ENCODE assay signal across 15 cellular contexts in genomic region chr5:67092447-67093023, GRCh38.
DNase-seq lines count a peak whose midpoint lies in the region; ATAC-seq, FAIRE-seq and TF ChIP-seq lines count a peak whose summit lies in the region.
"Had no signal": no experiment of that assay in that cellular context is flagged by ENCODE, and none has a peak within 500 bp of the region (broad histone marks: within the 10 kb centered on the region; RNA-seq: fewer than 3 reads in every experiment).

No MANE protein-coding gene starts in this region.

- H3K18ac ChIP-seq in IMR-90 (ENCODE audit: low read depth, low read length): peak overlapping the region; percentile 65

- H3K56ac ChIP-seq in IMR-90 (ENCODE audit: extremely low read depth, insufficient read depth, low read length): no peak overlapping the region

- peak overlapping the region; percentile 31 for H2BK120ac ChIP-seq in IMR-90 (ENCODE audit: low read depth, low read length)

- dilution Hi-C loops in IMR-90 (cut with HindIII; ENCODE audit: low sequenced_read_pairs, unreplicated experiment): no loop called here

- in situ Hi-C loops in IMR-90 (cut with MboI; ENCODE audit: low sequenced_read_pairs): no loop called here

- peak overlapping the region; percentile 14; the same call in 1 of the 2 replicates for H3K23ac ChIP-seq in IMR-90 (ENCODE audit: low read depth, low read length)

- intact Hi-C loops in IMR-90 (cut with micrococcal nuclease): no loop called here

- no peak overlapping the region for H2AK5ac ChIP-seq in IMR-90 (ENCODE audit: low read depth, low read length)

- peaks cover 12% of the 10 kb centered on the region for H3K9me1 ChIP-seq in IMR-90 (ENCODE audit: insufficient read depth, low read length)

- H3K4me3 ChIP-seq in IMR-90 (ENCODE audit: insufficient read depth, low read depth, low read length) (no peak overlapping the region), bronchial epithelial cell (ENCODE audit: low read depth, low read length) (no peak overlapping the region), skeletal muscle tissue (ENCODE audit: low read length in 3 of 3) (peak overlapping the region in 2 of 3 donors; percentile 22 to 24), MG63 (no peak overlapping the region)
- H3K4me3 ChIP-seq: hepatocyte, K562 had no signal

- H4K8ac ChIP-seq in IMR-90 (ENCODE audit: low read depth in 2 of 2, low read length in 2 of 2): peak overlapping the region; percentile 16 to 70; a peak in 2 of 4 replicates

- H2AK9ac ChIP-seq in IMR-90 (replicated peaks; ENCODE audit: low read depth, low read length, poor library complexity): no peak overlapping the region

- POLR2A ChIA-PET in IMR-90 (lab: Charles Lee; ENCODE audit: unreplicated experiment): no interaction called here

- no peak overlapping the region for H3K27ac ChIP-seq in IMR-90 (ENCODE audit: insufficient read depth, low read length)
- H3K27ac ChIP-seq in skeletal muscle tissue (ENCODE audit: low read depth, low read length): peak overlapping the region; percentile 71
- H3K27ac ChIP-seq: hepatocyte had no signal

- H3K9ac ChIP-seq in IMR-90 (ENCODE audit: low read depth, low read length) (no peak overlapping the region; the same call in 1 of the 2 replicates), skeletal muscle tissue (ENCODE audit: low read depth in 1 of 3, low read length in 3 of 3) (peak overlapping the region in 2 of 3 donors; percentile 6 to 34)

- no peaks in the 10 kb centered on the region for H3K27me3 ChIP-seq in IMR-90 (ENCODE audit: control insufficient read depth, insufficient read depth, low read length)
- no peaks in the 10 kb centered on the region for H3K27me3 ChIP-seq in bronchial epithelial cell (ENCODE audit: control insufficient read depth, insufficient read depth, low read length)
- H3K27me3 ChIP-seq in skeletal muscle tissue (ENCODE audit: control insufficient read depth in 3 of 3, insufficient read depth in 3 of 3, low read length in 3 of 3): no peaks in the 10 kb centered on the region
- no peaks in the 10 kb centered on the region for H3K27me3 ChIP-seq in MG63
- H3K27me3 ChIP-seq: hepatocyte had no signal

- peaks cover 3% of the 10 kb centered on the region; the same call in 1 of the 2 replicates for H3K36me3 ChIP-seq in IMR-90 (ENCODE audit: control insufficient read depth, insufficient read depth, low read length)
- peaks cover 7% of the 10 kb centered on the region for H3K36me3 ChIP-seq in bronchial epithelial cell (ENCODE audit: control insufficient read depth, insufficient read depth, low read length)
- peaks cover 0 to 5% (median 3%) of the 10 kb centered on the region in 3 donors for H3K36me3 ChIP-seq in skeletal muscle tissue (ENCODE audit: control insufficient read depth in 3 of 3, insufficient read depth in 3 of 3, low read length in 3 of 3)
- H3K36me3 ChIP-seq in MG63: no peaks in the 10 kb centered on the region

- H4K20me1 ChIP-seq in IMR-90 (ENCODE audit: insufficient read depth, low read length): no peaks in the 10 kb centered on the region

- H3K4me2 ChIP-seq in IMR-90 (ENCODE audit: low read depth, low read length): peak overlapping the region; percentile 90; the same call in 1 of the 2 replicates
- H3K4me2 ChIP-seq: hepatocyte had no signal

- no peak overlapping the region for H2AFZ ChIP-seq in IMR-90 (replicated peaks; ENCODE audit: low read length, poor library complexity)
- H2AFZ ChIP-seq: hepatocyte had no signal

- no peak for TF ChIP-seq RAD21 in IMR-90 (IDR thresholded peaks at IDR 0.05; ENCODE audit: low read length)

- no peak for TF ChIP-seq POLR2A in IMR-90 (IDR thresholded peaks at IDR 0.05; ENCODE audit: low read depth, low read length)
- TF ChIP-seq POLR2A in H54 (IDR thresholded peaks at IDR 0.05; ENCODE audit: low read depth, low read length): no peak

- H2BK20ac ChIP-seq in IMR-90 (ENCODE audit: low read depth, low read length): peak overlapping the region; percentile 27; the same call in 1 of the 2 replicates

- TF ChIP-seq CTCF in IMR-90 (conservative IDR thresholded peaks at IDR 0.05; ENCODE audit: low read depth, low read length) (no peak), bronchial epithelial cell (IDR thresholded peaks at IDR 0.05; ENCODE audit: insufficient read depth, low read length, severe bottlenecking) (no peak)

- peaks cover 0 to 20% of the 10 kb centered on the region in 2 experiments; a peak in 2 of 4 replicates for H3K79me1 ChIP-seq in IMR-90 (ENCODE audit: low read depth in 1 of 2, low read length in 2 of 2)

- peak overlapping the region; percentile 79; the same call in 1 of the 2 replicates for H3K4ac ChIP-seq in IMR-90 (ENCODE audit: low read depth, low read length)

- no peaks in the 10 kb centered on the region for H3K9me3 ChIP-seq in IMR-90 (ENCODE audit: control insufficient read depth, insufficient read depth, low read length)
- no peaks in the 10 kb centered on the region for H3K9me3 ChIP-seq in skeletal muscle tissue (ENCODE audit: control insufficient read depth in 3 of 3, low read length in 3 of 3)
- no peaks in the 10 kb centered on the region for H3K9me3 ChIP-seq in MG63

- H3K4me1 ChIP-seq in IMR-90 (ENCODE audit: control insufficient read depth, insufficient read depth, low read length) (peaks cover 18% of the 10 kb centered on the region), skeletal muscle tissue (ENCODE audit: control insufficient read depth in 3 of 3, insufficient read depth in 3 of 3, low read length in 3 of 3) (peaks cover 22 to 30% (median 24%) of the 10 kb centered on the region in 3 donors)

- ATAC-seq in IMR-90 (ENCODE audit: low read depth): no peak
- ATAC-seq: K562 had no signal

- DNase-seq in IMR-90: peak; percentile 27
- peak; percentile 48 for DNase-seq in bronchial epithelial cell (ENCODE audit: low read depth)
- DNase-seq in NCI-H1105 treated with DMSO at 0.1 percent for 48 hours (lab: John Stamatoyannopoulos, UW): no peak
- DNase-seq in H54 (ENCODE audit: insufficient read length, low spot score): no peak
- DNase-seq in NCI-H187 (lab: John Stamatoyannopoulos, UW): no peak
- no peak for DNase-seq in MG63
- DNase-seq: activated naive CD4-positive, alpha-beta T cell treated with anti-CD3 and anti-CD28 coated beads, Interleukin-2, amount 10 ng/mL, durations not matched to agents 7 days and 5 days; C1 segment of cervical spinal cord; stimulated activated CD4-positive, alpha-beta T cell treated with anti-CD3 and anti-CD28 coated beads, Interleukin-12 subunit alpha, Interleukin-12 subunit beta, amount 100 ng/mL, for 4 hours; T-helper 9 cell had no signal

- CTCF ChIA-PET in IMR-90 (lab: Yijun Ruan, JAX): no interaction called here

- FAIRE-seq in bronchial epithelial cell (lab: Jason Lieb, UNC): peak; percentile 64
- FAIRE-seq in islet of Langerhans (lab: Jason Lieb, UNC): peak; percentile 45
- no peak for FAIRE-seq in H54 (lab: Jason Lieb, UNC)
- FAIRE-seq: colon, K562 had no signal

- peak overlapping the region; percentile 11; the same call in 1 of the 3 replicates for H2BK15ac ChIP-seq in IMR-90 (ENCODE audit: low read depth, low read length)

- H3K14ac ChIP-seq in IMR-90 (replicated peaks; ENCODE audit: low read depth, low read length): peak overlapping the region; percentile 69

- BruUV-seq in IMR-90 (replicated peaks; lab: Mats Ljungman, UMichigan): no TSS peak

- no CpG with 5 or more reads among the region's 2 CpGs for WGBS in IMR-90 (ENCODE audit: extremely low coverage in 2 of 2, insufficient read length in 1 of 2), 2 experiments

- 0 out of 2 replicates have a peak overlapping the region, but pooled peaks have one; percentile 38 for H4K91ac ChIP-seq in IMR-90 (ENCODE audit: insufficient read depth, low read depth, low read length)

- peak overlapping the region; percentile 77; the same call in 1 of the 2 replicates for H4K5ac ChIP-seq in IMR-90 (ENCODE audit: low read depth, low read length)

- peak overlapping the region; percentile 59 for H2BK5ac ChIP-seq in IMR-90 (ENCODE audit: low read depth, low read length, poor library complexity, severe bottlenecking)

TF ChIP-seq in IMR-90, 13 proteins besides CTCF, POLR2A, EP300 and RAD21:
- TF ChIP-seq BHLHE40 (IDR thresholded peaks at IDR 0.05; ENCODE audit: low read depth, low read length) (no peak), MAZ (IDR thresholded peaks at IDR 0.05; ENCODE audit: borderline replicate concordance, low read depth, low read length) (no peak), CEBPB (IDR thresholded peaks at IDR 0.05; ENCODE audit: low read depth, low read length) (no peak), CHD1 (IDR thresholded peaks at IDR 0.05; ENCODE audit: low read depth, low read length) (no peak), USF2 (IDR thresholded peaks at IDR 0.05; ENCODE audit: low read depth, low read length) (no peak), RFX5 (IDR thresholded peaks at IDR 0.05; ENCODE audit: low read depth, low read length) (no peak), SMC3 (IDR thresholded peaks at IDR 0.05; ENCODE audit: low read depth, low read length) (no peak), MXI1 (IDR thresholded peaks at IDR 0.05; ENCODE audit: borderline replicate concordance, low read depth, low read length) (no peak), FOS (IDR thresholded peaks at IDR 0.05; ENCODE audit: low read depth, low read length) (no peak), NFE2L2 (IDR thresholded peaks at IDR 0.05; ENCODE audit: low read depth, low read length) (no peak), ELK1 (IDR thresholded peaks at IDR 0.05; ENCODE audit: borderline replicate concordance, low read depth, low read length) (no peak), MAFK (IDR thresholded peaks at IDR 0.05; ENCODE audit: low read depth, low read length) (no peak), RCOR1 (IDR thresholded peaks at IDR 0.05; ENCODE audit: insufficient replicate concordance, low read length) (no peak)
TF ChIP-seq in IMR-90: peak in this region for 0.

Comparison
In these comparisons a context has a peak if more than half of its experiments do, and no peak if none do; other contexts are left out.
1. DNase-seq: peak in IMR-90 (single experiment) and bronchial epithelial cell (single experiment); none in NCI-H1105 treated with DMSO at 0.1 percent for 48 hours (single experiment), H54 (single experiment), NCI-H187 (0 of 2) and MG63 (single experiment).
2. H3K4me3 ChIP-seq: peak in skeletal muscle tissue (2 of 3); none in IMR-90 (single experiment), bronchial epithelial cell (single experiment) and MG63 (single experiment).